Comparison of ENCODE assay signal across 15 cellular contexts in genomic region chr15:73485845-73486379, GRCh38. TPM values are rescaled to one million over a fixed set of nuclear protein-coding genes. Genes with fewer than 3 reads are reported as not detected.
"Had no signal": no experiment of that assay in that cellular context is flagged by ENCODE, and none has a peak within 500 bp of the region (broad histone marks: within the 10 kb centered on the region; RNA-seq: fewer than 3 reads in every experiment).

No MANE protein-coding gene starts in this region.

RNA-seq across cellular contexts. Expression of gene REC114, which starts 42.9 kb away (rescaled TPM):
- total RNA-seq: activated CD4-positive, alpha-beta T cell treated with anti-CD3 and anti-CD28 coated beads, Interleukin-2, amount 10 ng/mL, durations not matched to agents 24 days and 14 days; activated CD8-positive, alpha-beta T cell treated with anti-CD3 and anti-CD28 coated beads for 36 hours; activated naive CD8-positive, alpha-beta T cell treated with anti-CD3 and anti-CD28 coated beads for 36 hours; activated T-helper 17 cell treated with anti-CD3 and anti-CD28 coated beads, Interleukin-2, amount 50 U/mL, for 72 hours; body of pancreas; colonic mucosa; endodermal cell; epithelial cell of proximal tubule; foreskin keratinocyte; left colon; lung microvascular endothelial cell; myocyte; subcutaneous adipose tissue; thyroid gland; urinary bladder had no signal
